Comparison of ENCODE assay signal across 28 cellular contexts in the genomic region with DNA sequence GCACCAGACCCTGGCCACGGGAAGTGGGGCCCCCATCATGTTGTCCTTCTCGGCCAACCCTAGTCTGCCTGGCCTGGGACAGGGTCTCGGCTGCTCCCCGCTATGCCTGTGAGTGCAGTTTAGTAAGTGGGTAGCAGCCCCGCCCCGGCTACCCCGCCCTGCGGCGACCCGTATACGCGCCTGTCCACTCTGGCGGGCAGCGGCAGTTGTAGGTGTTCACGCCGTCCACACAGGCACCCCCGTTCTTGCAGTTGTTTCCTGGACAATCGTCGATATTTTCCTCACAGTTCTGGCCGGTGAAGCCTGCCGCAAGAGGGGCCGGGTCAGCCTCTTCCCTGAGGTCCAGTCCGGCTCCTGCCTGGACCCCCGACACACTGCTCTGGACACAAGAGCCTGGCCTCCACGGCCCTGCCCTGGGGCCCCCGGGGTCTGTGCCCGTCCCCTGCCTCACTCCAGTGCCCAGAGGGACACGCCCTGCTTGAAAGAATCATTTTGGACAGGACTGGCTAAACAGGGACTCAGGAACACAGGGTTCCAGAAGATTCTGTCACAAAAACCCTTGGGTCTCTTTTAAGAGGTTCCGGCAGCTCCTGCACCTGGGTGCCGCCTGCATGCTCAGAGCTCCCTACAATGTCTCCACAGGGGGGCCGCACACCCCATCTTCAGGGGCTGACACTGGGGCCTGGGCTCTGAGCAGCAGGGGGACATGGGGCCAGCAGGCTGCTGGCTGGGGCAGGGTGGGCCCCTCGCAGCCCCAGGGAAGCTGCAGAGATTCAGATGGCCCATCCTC. TPM values are rescaled to one million over a fixed set of nuclear protein-coding genes. Genes with fewer than 3 reads are reported as not detected.
DNase-seq lines count a peak whose midpoint lies in the region; ATAC-seq and TF ChIP-seq lines count a peak whose summit lies in the region.
"Had no signal": no experiment of that assay in that cellular context is flagged by ENCODE, and none has a peak within 500 bp of the region (broad histone marks: within the 10 kb centered on the region; RNA-seq: fewer than 3 reads in every experiment).

No MANE protein-coding gene starts in this region.

- no peak overlapping the region for H2BK5ac ChIP-seq in mesenchymal stem cell (ENCODE audit: low read depth, low read length, poor library complexity, severe bottlenecking)

- no peak overlapping the region for H2BK12ac ChIP-seq in mesenchymal stem cell (ENCODE audit: low read length in 2 of 2)

- H3K4me3 Mint-ChIP-seq in stimulated activated memory B cell treated with anti-CD40 and anti-IgM and Interleukin-4, amounts not matched to agents 10 μg/mL and 1 μg/mL and 100 μg/mL, for 72 hours, result no peak overlapping the region
- H3K4me3 Mint-ChIP-seq: activated naive CD8-positive, alpha-beta T cell treated with anti-CD3 and anti-CD28 coated beads for 36 hours; B cell; CD8-positive, alpha-beta memory T cell had no signal

- no peak overlapping the region for H3K14ac ChIP-seq in mesenchymal stem cell (ENCODE audit: low read length in 2 of 2)

- no peak overlapping the region for H4K91ac ChIP-seq in mesenchymal stem cell (ENCODE audit: low read length)

- WGBS in hepatocyte (ENCODE audit: low lambda C conversion rate, missing lambda C conversion rate), result 85% methylated on average over 21 of the region's 32 CpGs
- 96% methylated on average over 32 of the region's 32 CpGs for WGBS in mesenchymal stem cell

- peaks cover 36% of the 10 kb centered on the region for H3K36me3 Mint-ChIP-seq in stimulated activated memory B cell treated with anti-CD40 and anti-IgM and Interleukin-4, amounts not matched to agents 10 μg/mL and 1 μg/mL and 100 μg/mL, for 72 hours

- H3K4me2 ChIP-seq in hepatocyte, result peak overlapping the region; percentile 73
- H3K4me2 ChIP-seq in mesenchymal stem cell (ENCODE audit: low read length, poor library complexity, severe bottlenecking), result peak overlapping the region; percentile 19

- H3K4me3 ChIP-seq in SK-N-MC (peak overlapping the region; percentile 52), hepatocyte (no peak overlapping the region), mesenchymal stem cell (ENCODE audit: insufficient read depth in 1 of 2, low read depth in 1 of 2, low read length in 2 of 2) (peak overlapping the region in 1 of 2 experiments; percentile 10)
- H3K4me3 ChIP-seq: testis had no signal

- no peak overlapping the region for H2BK120ac ChIP-seq in mesenchymal stem cell (ENCODE audit: low read depth, low read length)

- H3K27me3 ChIP-seq in hepatocyte, result no peaks in the 10 kb centered on the region
- no peaks in the 10 kb centered on the region for H3K27me3 ChIP-seq in mesenchymal stem cell (ENCODE audit: control insufficient read depth in 1 of 2, insufficient read depth in 1 of 2, low read length in 2 of 2)
- H3K27me3 ChIP-seq: testis had no signal

- H2BK15ac ChIP-seq in mesenchymal stem cell (ENCODE audit: low read depth, poor library complexity, severe bottlenecking), result no peak overlapping the region

- H3K9ac ChIP-seq in SK-N-MC (ENCODE audit: insufficient read length) (no peak overlapping the region), mesenchymal stem cell (ENCODE audit: low read length) (no peak overlapping the region)

- H3K36me3 ChIP-seq in SK-N-MC (ENCODE audit: insufficient read depth, low read length) (peaks cover 13% of the 10 kb centered on the region; the same call in 1 of the 2 replicates), hepatocyte (replicated peaks; ENCODE audit: insufficient read depth, low read depth) (no peaks in the 10 kb centered on the region), mesenchymal stem cell (ENCODE audit: control insufficient read depth in 1 of 2, insufficient read depth in 2 of 2, low read depth in 1 of 2, low read length in 2 of 2) (peaks cover 17 to 84% of the 10 kb centered on the region in 2 experiments)

- TF ChIP-seq CTCF in 22Rv1 (IDR thresholded peaks at IDR 0.05) (no peak), hepatocyte (IDR thresholded peaks at IDR 0.05; ENCODE audit: poor library complexity) (no peak)

- H3K9me3 Mint-ChIP-seq in stimulated activated memory B cell treated with anti-CD40 and anti-IgM and Interleukin-4, amounts not matched to agents 10 μg/mL and 1 μg/mL and 100 μg/mL, for 72 hours, result no peaks in the 10 kb centered on the region
- H3K9me3 Mint-ChIP-seq: activated naive CD8-positive, alpha-beta T cell treated with anti-CD3 and anti-CD28 coated beads for 36 hours; CD8-positive, alpha-beta memory T cell; memory B cell had no signal

- H3K18ac ChIP-seq in mesenchymal stem cell (ENCODE audit: low read depth in 1 of 2, low read length in 2 of 2), result no peak overlapping the region

- no peak for DNase-seq in SK-N-MC (ENCODE audit: low read depth, low spot score)
- no peak for DNase-seq in hepatocyte (ENCODE audit: low spot score)
- DNase-seq in mesenchymal stem cell, result no peak
- DNase-seq in NCI-H1417 (lab: John Stamatoyannopoulos, UW), result no peak
- DNase-seq in cerebellar nuclear complex (lab: John Stamatoyannopoulos, UW), result no peak
- no peak for DNase-seq in NCI-H1417 treated with DMSO at 0.1 percent for 48 hours (lab: John Stamatoyannopoulos, UW)
- DNase-seq: activated CD4-positive, alpha-beta T cell treated with anti-CD3 and anti-CD28 coated beads for 4 hours; activated CD8-positive, alpha-beta memory T cell treated with anti-CD3 and anti-CD28 coated beads for 24 hours; activated effector memory CD4-positive, alpha-beta T cell treated with anti-CD3 and anti-CD28 coated beads, Interleukin-2, amount 50 U/mL, for 16 hours; activated naive CD8-positive, alpha-beta T cell treated with anti-CD3 and anti-CD28 coated beads for 36 hours; activated T-cell treated with anti-CD3 and anti-CD28 coated beads, Interleukin-2, amount 50 U/mL, for 1 hour; CD8-positive, alpha-beta memory T cell; central memory CD4-positive, alpha-beta T cell; DMS153; glutamatergic neuron; islet precursor cell; KBM-7; MM.1S; NCI-H2081 treated with DMSO at 0.1 percent for 48 hours; NCI-H446; Right ventricle myocardium superior; stimulated activated naive CD4-positive, alpha-beta T cell; testis had no signal

- H2AFZ ChIP-seq in hepatocyte (no peak overlapping the region), mesenchymal stem cell (ENCODE audit: low read depth, low read length) (no peak overlapping the region)

- H4K8ac ChIP-seq in mesenchymal stem cell (ENCODE audit: low read length), result no peak overlapping the region

- H3K4ac ChIP-seq in mesenchymal stem cell (ENCODE audit: low read depth in 1 of 2, low read length in 2 of 2), result no peak overlapping the region

- H3K79me2 ChIP-seq in hepatocyte, result no peaks in the 10 kb centered on the region

- no peaks in the 10 kb centered on the region for H3K9me2 ChIP-seq in hepatocyte (replicated peaks; ENCODE audit: insufficient read depth)

- peaks cover 24% of the 10 kb centered on the region for H3K4me1 ChIP-seq in hepatocyte (ENCODE audit: insufficient read depth)
- H3K4me1 ChIP-seq in mesenchymal stem cell (ENCODE audit: control insufficient read depth, insufficient read depth, low read depth, low read length), result peaks cover 50% of the 10 kb centered on the region
- H3K4me1 ChIP-seq: testis had no signal

- no peaks in the 10 kb centered on the region for H3K4me1 Mint-ChIP-seq in stimulated activated memory B cell treated with anti-CD40 and anti-IgM and Interleukin-4, amounts not matched to agents 10 μg/mL and 1 μg/mL and 100 μg/mL, for 72 hours
- H3K4me1 Mint-ChIP-seq: activated naive CD8-positive, alpha-beta T cell treated with anti-CD3 and anti-CD28 coated beads for 36 hours; CD8-positive, alpha-beta memory T cell; memory B cell had no signal

- peak overlapping the region; percentile 64 for H2AK5ac ChIP-seq in mesenchymal stem cell (ENCODE audit: low read length, severe bottlenecking)

- H4K20me1 ChIP-seq in hepatocyte (ENCODE audit: insufficient read depth, poor library complexity, severe bottlenecking), result no peaks in the 10 kb centered on the region

- H3K79me1 ChIP-seq in mesenchymal stem cell (replicated peaks; ENCODE audit: low read length, poor library complexity, severe bottlenecking), result peaks cover 41% of the 10 kb centered on the region

- no peak for ATAC-seq in stimulated activated memory B cell treated with anti-CD40 and anti-IgM and Interleukin-4, amounts not matched to agents 10 μg/mL and 1 μg/mL and 100 μg/mL, for 72 hours

- H3K23ac ChIP-seq in mesenchymal stem cell (ENCODE audit: low read length in 2 of 2), result no peak overlapping the region

- H3K9me3 ChIP-seq in SK-N-MC (ENCODE audit: low read depth, low read length) (no peaks in the 10 kb centered on the region), hepatocyte (ENCODE audit: low read depth) (no peaks in the 10 kb centered on the region), mesenchymal stem cell (ENCODE audit: control insufficient read depth, low read length) (no peaks in the 10 kb centered on the region)
- H3K9me3 ChIP-seq: testis had no signal

- H3K27ac Mint-ChIP-seq in stimulated activated memory B cell treated with anti-CD40 and anti-IgM and Interleukin-4, amounts not matched to agents 10 μg/mL and 1 μg/mL and 100 μg/mL, for 72 hours, result no peak overlapping the region
- H3K27ac Mint-ChIP-seq: activated naive CD8-positive, alpha-beta T cell treated with anti-CD3 and anti-CD28 coated beads for 36 hours; B cell; memory B cell had no signal

- H3K27me3 Mint-ChIP-seq in stimulated activated memory B cell treated with anti-CD40 and anti-IgM and Interleukin-4, amounts not matched to agents 10 μg/mL and 1 μg/mL and 100 μg/mL, for 72 hours, result no peaks in the 10 kb centered on the region
- H3K27me3 Mint-ChIP-seq: activated naive CD8-positive, alpha-beta T cell treated with anti-CD3 and anti-CD28 coated beads for 36 hours; B cell; CD8-positive, alpha-beta memory T cell; memory B cell; progenitor cell of endocrine pancreas had no signal

- H3K27ac ChIP-seq in 22Rv1 (0 out of 2 replicates have a peak overlapping the region, but pooled peaks have one; percentile 30), SK-N-MC (peak overlapping the region; percentile 71), hepatocyte (no peak overlapping the region), mesenchymal stem cell (ENCODE audit: low read length, poor library complexity, severe bottlenecking) (no peak overlapping the region)
- H3K27ac ChIP-seq: testis had no signal

RNA-seq across cellular contexts. Expression of gene NOTCH1, which starts 26.4 kb away (rescaled TPM):
- 4.3 and 6.5 TPM in 2 replicates for total RNA-seq in hepatocyte
- 5.3 and 8.3 TPM in 2 replicates for polyA plus RNA-seq in hepatocyte
- 15.4 TPM for polyA plus RNA-seq in mesenchymal stem cell (2013, experiment 1 of 2)
- 13.5 TPM for polyA plus RNA-seq in mesenchymal stem cell (2013, experiment 2 of 2)

RNA-seq across cellular contexts. Expression of gene SEC16A, which starts 36.6 kb away (rescaled TPM):
- total RNA-seq in hepatocyte, result 22.5 and 42.7 TPM in 2 replicates
- 42.0 and 45.4 TPM in 2 replicates for polyA plus RNA-seq in hepatocyte
- polyA plus RNA-seq in mesenchymal stem cell (2013, experiment 1 of 2), result 38.4 TPM
- polyA plus RNA-seq in mesenchymal stem cell (2013, experiment 2 of 2), result 36.6 TPM

Comparison
In these comparisons a context has a peak if more than half of its experiments do, and no peak if none do; other contexts are left out.
1. H3K27ac ChIP-seq: peak in 22Rv1 (single experiment) and SK-N-MC (single experiment); none in hepatocyte (single experiment) and mesenchymal stem cell (single experiment).